Comparison of ENCODE assay signal across 9 cellular contexts in genomic region chr7:21352540-21353387, GRCh38.
DNase-seq lines count a peak whose midpoint lies in the region; ATAC-seq and TF ChIP-seq lines count a peak whose summit lies in the region.
"Had no signal": no experiment of that assay in that cellular context is flagged by ENCODE, and none has a peak within 500 bp of the region (broad histone marks: within the 10 kb centered on the region; RNA-seq: fewer than 3 reads in every experiment).

No MANE protein-coding gene starts in this region.

- H3K4me1 ChIP-seq in neutrophil (ENCODE audit: control insufficient read depth in 1 of 2, insufficient read depth in 1 of 2, low read depth in 1 of 2, low read length in 1 of 2), result peaks cover 54 to 56% of the 10 kb centered on the region in 2 experiments

- ATAC-seq in HG03045 (IDR thresholded peaks at IDR 0.05; ENCODE audit: unreplicated experiment), result peak; percentile 86

- no peaks in the 10 kb centered on the region for H3K27me3 ChIP-seq in neutrophil

- H3K4me3 ChIP-seq in neutrophil (ENCODE audit: low read depth in 1 of 2, low read length in 1 of 2), result no peak overlapping the region

- DNase-seq in activated naive CD4-positive, alpha-beta T cell (lab: John Stamatoyannopoulos, UW), result no peak
- DNase-seq in SIG-M5 (lab: John Stamatoyannopoulos, UW) (peak; percentile 76), NCI-H1436 (lab: John Stamatoyannopoulos, UW) (no peak), NCI-H446 treated with DMSO at 0.1 percent for 48 hours (lab: John Stamatoyannopoulos, UW) (no peak)
- DNase-seq in activated effector memory CD4-positive, alpha-beta T cell treated with Interleukin-2 at 50 U/mL for 16 hours, result no peak

- TF ChIP-seq CTCF in neutrophil (IDR thresholded peaks at IDR 0.05), result no peak

- no peaks in the 10 kb centered on the region for H3K9me3 ChIP-seq in neutrophil

- H3K27ac ChIP-seq in neutrophil, result peak overlapping the region; percentile 63
- H3K27ac ChIP-seq: C4-2B had no signal

- no peaks in the 10 kb centered on the region for H3K9me3 Mint-ChIP-seq in activated naive CD4-positive, alpha-beta T cell treated with anti-CD3 and anti-CD28 coated beads, Interleukin-2, amount 50 U/mL, for 24 hours

- H3K36me3 ChIP-seq in neutrophil, result no peaks in the 10 kb centered on the region

- H3K27ac Mint-ChIP-seq in activated naive CD4-positive, alpha-beta T cell treated with anti-CD3 and anti-CD28 coated beads, Interleukin-2, amount 50 U/mL, for 24 hours, result peak overlapping the region; percentile 68

- peak overlapping the region; percentile 71 for H3K4me3 Mint-ChIP-seq in activated naive CD4-positive, alpha-beta T cell treated with anti-CD3 and anti-CD28 coated beads, Interleukin-2, amount 50 U/mL, for 24 hours

- peaks cover 52% of the 10 kb centered on the region for H3K4me1 Mint-ChIP-seq in activated naive CD4-positive, alpha-beta T cell treated with anti-CD3 and anti-CD28 coated beads, Interleukin-2, amount 50 U/mL, for 24 hours

- no peaks in the 10 kb centered on the region for H3K36me3 Mint-ChIP-seq in activated naive CD4-positive, alpha-beta T cell treated with anti-CD3 and anti-CD28 coated beads, Interleukin-2, amount 50 U/mL, for 24 hours

- H3K27me3 Mint-ChIP-seq in activated naive CD4-positive, alpha-beta T cell treated with anti-CD3 and anti-CD28 coated beads, Interleukin-2, amount 50 U/mL, for 24 hours, result no peaks in the 10 kb centered on the region
